Comparison of ENCODE assay signal across 8 cellular contexts in genomic region chr10:101587725-101588614, GRCh38. TPM values are rescaled to one million over a fixed set of nuclear protein-coding genes. Genes with fewer than 3 reads are reported as not detected.
A peak's percentile ranks its signal among the peaks of the same experiment; 100 is the strongest.
DNase-seq lines count a peak whose midpoint lies in the region; ATAC-seq and TF ChIP-seq lines count a peak whose summit lies in the region.

TSS of gene DPCD (plus strand) at chr10:101588321. CDS start at chr10:101588337, 16 bp downstream.
TSS of gene POLL (minus strand) at chr10:101588257. CDS start at chr10:101587360, 897 bp downstream.

- peaks cover 8% of the 10 kb centered on the region for H3K36me3 Mint-ChIP-seq in T-helper 1 cell treated with Interleukin-12 subunit alpha and Interleukin-12 subunit beta and Interleukin-4 antibody, amounts not matched to agents 30 μg/mL and 1 μg/mL, for 36 hours (ENCODE audit: low read depth)

- H3K4me1 ChIP-seq in upper lobe of right lung, result peaks cover 12% of the 10 kb centered on the region

- H3K27me3 ChIP-seq in upper lobe of right lung, result no peaks in the 10 kb centered on the region

- peaks cover 18% of the 10 kb centered on the region for H3K4me1 Mint-ChIP-seq in T-helper 1 cell treated with Interleukin-12 subunit alpha and Interleukin-12 subunit beta and Interleukin-4 antibody, amounts not matched to agents 30 μg/mL and 1 μg/mL, for 36 hours (ENCODE audit: low read depth)

- TF ChIP-seq CTCF in GM13976 (IDR thresholded peaks at IDR 0.05; ENCODE audit: borderline replicate concordance, control extremely low read depth, extremely low read depth, insufficient read depth, missing control alignments), result no peak
- no peak for TF ChIP-seq CTCF in upper lobe of right lung (IDR thresholded peaks at IDR 0.05)

- H3K9me3 Mint-ChIP-seq in T-helper 1 cell treated with Interleukin-12 subunit alpha and Interleukin-12 subunit beta and Interleukin-4 antibody, amounts not matched to agents 30 μg/mL and 1 μg/mL, for 36 hours, result no peaks in the 10 kb centered on the region

- H3K27me3 Mint-ChIP-seq in T-helper 1 cell treated with Interleukin-12 subunit alpha and Interleukin-12 subunit beta and Interleukin-4 antibody, amounts not matched to agents 30 μg/mL and 1 μg/mL, for 36 hours (ENCODE audit: low read depth), result no peaks in the 10 kb centered on the region

- peak within 1 kb of the TSS; percentile 99 for H3K4me3 ChIP-seq in upper lobe of right lung

- in situ Hi-C loops in GM13976 (cut with MboI; ENCODE audit: low sequenced_read_pairs, unreplicated experiment), result no loop called here

- H3K4me3 Mint-ChIP-seq in T-helper 1 cell treated with Interleukin-12 subunit alpha and Interleukin-12 subunit beta and Interleukin-4 antibody, amounts not matched to agents 30 μg/mL and 1 μg/mL, for 36 hours, result peak within 1 kb of the TSS; percentile 93

- peak within 1 kb of the TSS; percentile 83 for H3K27ac ChIP-seq in upper lobe of right lung

- H3K27ac Mint-ChIP-seq in T-helper 1 cell treated with Interleukin-12 subunit alpha and Interleukin-12 subunit beta and Interleukin-4 antibody, amounts not matched to agents 30 μg/mL and 1 μg/mL, for 36 hours, result peak within 1 kb of the TSS; percentile 80

- intact Hi-C loops in left cardiac atrium (cut with DNase I) (no loop called here), posterior vena cava (cut with DNase I) (no loop called here), upper lobe of right lung (cut with DNase I) (no loop called here)

- DNase-seq in GM13976 (ENCODE audit: low spot score) (peak; percentile 99), NCI-H146 (lab: John Stamatoyannopoulos, UW) (peak; percentile 94), amygdala (lab: John Stamatoyannopoulos, UW) (peak; percentile 59 to 97 (median 89)), left cardiac atrium (peak; percentile 100), posterior vena cava (ENCODE audit: low spot score) (peak; percentile 99), upper lobe of right lung (peak; percentile 98)

- no peaks in the 10 kb centered on the region for H3K9me3 ChIP-seq in upper lobe of right lung

- ATAC-seq in HG02840 (IDR thresholded peaks at IDR 0.05; ENCODE audit: low FRiP score, unreplicated experiment) (peak; percentile 94), left cardiac atrium (peak; percentile 98 to 99), upper lobe of right lung (peak; percentile 97)

- H3K36me3 ChIP-seq in upper lobe of right lung, result peaks cover 27% of the 10 kb centered on the region

RNA-seq across cellular contexts. Expression of gene DPCD, which starts in this region (rescaled TPM):
- total RNA-seq in left cardiac atrium (10 to 100 TPM; 15.5 to 17.6 TPM), posterior vena cava (10 to 100 TPM; 11.4 to 12.5 TPM), upper lobe of right lung (7.2 TPM)

RNA-seq across cellular contexts. Expression of gene POLL, which starts in this region (rescaled TPM):
- total RNA-seq in left cardiac atrium, result 10 to 100 TPM; 16.2 to 19.3 TPM
- total RNA-seq in posterior vena cava, result 10 to 100 TPM; 13.9 to 19.1 TPM
- total RNA-seq in upper lobe of right lung, result 30.4 TPM

Comparison
In these comparisons a context has a peak if more than half of its experiments do, and no peak if none do; other contexts are left out.
1. Peak in every context shown above with its lines: DNase-seq, ATAC-seq, H3K4me3 ChIP-seq and H3K27ac ChIP-seq.